ENCODE assay signal across 27 cellular contexts in the genomic region with DNA sequence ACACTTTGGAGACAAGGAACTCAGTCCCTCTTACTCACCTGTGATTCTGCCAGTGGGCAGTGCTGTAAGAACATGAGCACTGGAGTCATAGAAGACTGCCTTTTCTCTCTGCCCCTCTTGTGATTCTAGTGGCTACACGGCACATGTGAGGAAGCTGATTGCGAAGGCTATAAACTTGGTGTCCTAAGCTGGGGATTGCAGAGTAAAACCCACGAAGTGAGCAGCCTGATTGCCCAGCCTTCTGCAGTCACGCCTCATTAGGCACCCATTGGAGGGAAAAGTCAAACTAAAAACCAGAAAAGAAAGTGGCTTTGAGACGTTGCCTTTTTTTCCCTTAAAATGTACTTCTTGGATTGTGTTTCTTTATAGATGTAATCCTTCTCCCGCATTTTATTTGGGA.
DNase-seq lines count a peak whose midpoint lies in the region; ATAC-seq and TF ChIP-seq lines count a peak whose summit lies in the region.
"Had no signal": no experiment of that assay in that cellular context is flagged by ENCODE, and none has a peak within 500 bp of the region (broad histone marks: within the 10 kb centered on the region; RNA-seq: fewer than 3 reads in every experiment).

No MANE protein-coding gene starts in this region.

- H3K9me3 ChIP-seq in endocrine pancreas (ENCODE audit: control insufficient read depth, low read length) (no peaks in the 10 kb centered on the region), adrenal gland (replicated peaks in 1 of 3) (no peaks in the 10 kb centered on the region)
- H3K9me3 ChIP-seq: ascending aorta, mucosa of descending colon had no signal

- H3K36me3 ChIP-seq in endocrine pancreas (ENCODE audit: control insufficient read depth, insufficient read depth, low read length): no peaks in the 10 kb centered on the region
- no peaks in the 10 kb centered on the region for H3K36me3 ChIP-seq in adrenal gland (replicated peaks in 1 of 2)
- H3K36me3 ChIP-seq: ascending aorta had no signal

- H3K4me3 ChIP-seq in endocrine pancreas (ENCODE audit: control insufficient read depth, insufficient read depth, low read length) (peak overlapping the region; percentile 2), adrenal gland (no peak overlapping the region)
- H3K4me3 ChIP-seq: ascending aorta, lung, mucosa of descending colon had no signal

- DNase-seq in ACHN (peak; percentile 63), GF-D8 (lab: John Stamatoyannopoulos, UW) (peak; percentile 63), NCI-H2171 (lab: John Stamatoyannopoulos, UW) (peak; percentile 1), adrenal gland (no peak), GM19240 (ENCODE audit: insufficient read length, low spot score) (no peak), dedifferentiated amniotic fluid mesenchymal stem cell (ENCODE audit: extremely low spot score) (no peak)
- DNase-seq: activated CD4-positive, alpha-beta memory T cell treated with anti-CD3 and anti-CD28 coated beads for 36 hours; activated CD4-positive, CD25-positive, alpha-beta regulatory T cell; activated CD8-positive, alpha-beta memory T cell treated with anti-CD3 and anti-CD28 coated beads, Interleukin-2, amount 50 U/mL, for 48 hours; C1 segment of cervical spinal cord; caudate nucleus; dermis blood vessel endothelial cell; glutamatergic neuron; H7; mucosa of descending colon; NCI-H2081 treated with DMSO at 0.1 percent for 48 hours; OCI-M1; posterior cingulate gyrus; Right ventricle myocardium superior; stimulated activated naive CD8-positive, alpha-beta T cell treated with anti-CD3 and anti-CD28 coated beads, Interleukin-15, Interleukin-2, amounts not matched to agents 100 U/mL and 50 U/mL, for 24 hours had no signal

- H3K27me3 ChIP-seq in endocrine pancreas (ENCODE audit: control insufficient read depth, insufficient read depth, low read length) (no peaks in the 10 kb centered on the region), adrenal gland (no peaks in the 10 kb centered on the region)
- H3K27me3 ChIP-seq: ascending aorta had no signal

- ATAC-seq in GM21619 (IDR thresholded peaks at IDR 0.05; ENCODE audit: unreplicated experiment): no peak
- ATAC-seq: activated naive CD4-positive, alpha-beta T cell treated with anti-CD3 and anti-CD28 coated beads, Interleukin-2, amount 50 U/mL, for 72 hours; activated T-helper 17 cell treated with anti-CD3 and anti-CD28 coated beads, Interleukin-2, amount 50 U/mL, for 72 hours; mucosa of descending colon; sciatic nerve; stimulated activated naive CD8-positive, alpha-beta T cell treated with anti-CD3 and anti-CD28 coated beads, Interleukin-15, Interleukin-2, amounts not matched to agents 100 U/mL and 50 U/mL, for 24 hours had no signal

- H3K9ac ChIP-seq in endocrine pancreas (ENCODE audit: control insufficient read depth, insufficient read depth, low read length): no peak overlapping the region

- WGBS in adrenal gland, 4 donors: 50 to 58% (median 56%) methylated on average over 6 of the region's 6 CpGs

- H3K4me1 ChIP-seq in endocrine pancreas (ENCODE audit: control insufficient read depth, insufficient read depth, low read length) (no peaks in the 10 kb centered on the region), adrenal gland (replicated peaks in 1 of 2) (no peaks in the 10 kb centered on the region)
- H3K4me1 ChIP-seq: ascending aorta had no signal

- no peak for TF ChIP-seq CTCF in adrenal gland (IDR thresholded peaks at IDR 0.05)

- in situ Hi-C loops in ACHN (cut with HindIII; ENCODE audit: low pct_ligation_motif_present, low pct_unique_long_range_greater_than_20kb, low sequenced_read_pairs): no loop called here

- no peak overlapping the region for H3K27ac ChIP-seq in adrenal gland
- H3K27ac ChIP-seq: ascending aorta had no signal

- TF ChIP-seq POLR2A in adrenal gland (IDR thresholded peaks at IDR 0.05): no peak

- intact Hi-C loops in adrenal gland (cut with DNase I): loop anchor here in 1 of 2 donors (10.0 kb wide), 1 partner anchor 88 kb away; no protein-coding TSS in a partner anchor

Comparison
In these comparisons a context has a peak if more than half of its experiments do, and no peak if none do; other contexts are left out.
1. DNase-seq: peak in ACHN (single experiment), GF-D8 (single experiment) and NCI-H2171 (single experiment); none in adrenal gland (0 of 7), GM19240 (single experiment) and dedifferentiated amniotic fluid mesenchymal stem cell (single experiment).